In the genomic region with DNA sequence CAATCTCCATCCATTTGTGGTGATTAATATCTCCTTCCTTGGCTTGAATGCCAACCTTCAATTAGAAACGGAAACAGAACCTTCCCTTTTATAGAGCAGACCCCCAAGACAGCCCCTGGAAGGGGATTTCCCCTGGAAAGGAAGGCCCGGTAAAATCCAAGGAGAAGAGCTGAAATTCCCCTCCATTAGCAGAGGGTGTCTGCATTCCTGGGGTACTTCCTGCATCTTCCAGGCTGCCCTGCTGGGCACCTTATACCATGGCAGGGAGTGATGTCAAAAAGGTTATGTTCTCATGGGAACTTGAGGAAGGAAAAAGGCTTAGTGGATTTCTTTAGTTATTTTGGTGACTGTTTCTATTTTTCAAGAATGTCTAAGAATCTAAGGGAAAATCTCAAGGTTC, we compare ENCODE assay signal across 20 cellular contexts.
"Had no signal": no experiment of that assay in that cellular context is flagged by ENCODE, and none has a peak within 500 bp of the region (broad histone marks: within the 10 kb centered on the region; RNA-seq: fewer than 3 reads in every experiment).

No MANE protein-coding gene starts in this region.

- H3K4me2 ChIP-seq: KMS-11 had no signal

- H3K9ac ChIP-seq: KMS-11 had no signal

- H3K27ac ChIP-seq: KMS-11 had no signal

- FAIRE-seq: RCC 7860 had no signal

- DNase-seq: Kasumi-1, MM.1S, NCI-H1092 treated with DMSO at 0.1 percent for 48 hours, NCI-H1436, NCI-H187, NCI-H2029, NCI-H2081 treated with DMSO at 0.1 percent for 48 hours, NCI-H2171, NCI-H226, NCI-H446, NCI-H510A, NCI-H524 treated with DMSO at 0.1 percent for 48 hours, NCI-H69, NCI-H774, Right ventricle myocardium superior, RPMI8226, SIG-M5, T-helper 1 cell had no signal
